Comparison of ENCODE assay signal across 24 cellular contexts in genomic region chr14:88264116-88264515, GRCh38. TPM values are rescaled to one million over a fixed set of nuclear protein-coding genes. Genes with fewer than 3 reads are reported as not detected.
"Had no signal": no experiment of that assay in that cellular context is flagged by ENCODE, and none has a peak within 500 bp of the region (broad histone marks: within the 10 kb centered on the region; RNA-seq: fewer than 3 reads in every experiment).

No MANE protein-coding gene starts in this region.

- H3K9me3 ChIP-seq: esophagus muscularis mucosa, heart right ventricle, pancreas, psoas muscle, sigmoid colon, uterus had no signal

- H3K27me3 ChIP-seq: foreskin keratinocyte, pancreas, sigmoid colon, uterus had no signal

- H3K4me3 ChIP-seq: esophagus muscularis mucosa, heart right ventricle, pancreas, psoas muscle, sigmoid colon, uterus had no signal

- ATAC-seq: activated CD8-positive, alpha-beta T cell treated with anti-CD3 and anti-CD28 coated beads for 36 hours; activated T-cell treated with anti-CD3 and anti-CD28 coated beads, Interleukin-2, amount 50 U/mL, for 4 hours; foreskin keratinocyte; naive thymus-derived CD8-positive, alpha-beta T cell; pancreas; psoas muscle; stimulated activated effector memory CD8-positive, alpha-beta T cell treated with anti-CD3 and anti-CD28 coated beads, Interleukin-12 subunit alpha, Interleukin-12 subunit beta, amount 100 ng/mL, for 72 hours; stimulated activated naive CD8-positive, alpha-beta T cell treated with anti-CD3 and anti-CD28 coated beads, Interleukin-15, amount 100 ng/mL, for 72 hours; WTC11 had no signal

- H3K27ac ChIP-seq: esophagus muscularis mucosa, foreskin keratinocyte, heart right ventricle, pancreas, psoas muscle, sigmoid colon, uterus had no signal

- H3K36me3 ChIP-seq: esophagus muscularis mucosa, heart right ventricle, pancreas, sigmoid colon, uterus had no signal

- H3K4me1 ChIP-seq: esophagus muscularis mucosa, foreskin keratinocyte, heart right ventricle, pancreas, psoas muscle, sigmoid colon, uterus had no signal

- DNase-seq: activated CD4-positive, alpha-beta T cell treated with anti-CD3 and anti-CD28 coated beads for 1 hour; activated CD4-positive, alpha-beta T cell treated with anti-CD3 and anti-CD28 coated beads, Interleukin-2, amount 50 U/mL, for 1 hour; activated CD8-positive, alpha-beta T cell treated with anti-CD3 and anti-CD28 coated beads for 36 hours; activated T-cell treated with anti-CD3 and anti-CD28 coated beads, Interleukin-2, amount 50 U/mL, for 4 hours; anterior cingulate cortex; foreskin keratinocyte; heart right ventricle; midbrain; naive thymus-derived CD8-positive, alpha-beta T cell; nucleus accumbens; pancreas; psoas muscle; sigmoid colon; small intestine; stimulated activated CD4-positive, alpha-beta T cell treated with anti-CD3 and anti-CD28 coated beads, Interleukin-4, amount 100 ng/mL, for 24 hours; stimulated activated naive CD8-positive, alpha-beta T cell treated with anti-CD3 and anti-CD28 coated beads, Interleukin-15, amount 100 ng/mL, for 72 hours; substantia nigra; uterus had no signal

RNA-seq across cellular contexts. Expression of gene KCNK10, which starts 59.0 kb away (rescaled TPM):
- total RNA-seq: activated CD8-positive, alpha-beta T cell treated with anti-CD3 and anti-CD28 coated beads for 36 hours; activated T-cell treated with anti-CD3 and anti-CD28 coated beads, Interleukin-2, amount 50 U/mL, for 4 hours; activated T-helper 2 cell treated with anti-CD3 and anti-CD28 coated beads, Interferon-gamma antibody, Interleukin-2, Interleukin-4, amounts not matched to agents 10 μg/mL and 5 μg/mL and 100 μg/mL, durations not matched to agents 14 hours and 24 hours and 36 hours; bronchial epithelial cell; glomerular endothelial cell; naive thymus-derived CD8-positive, alpha-beta T cell; psoas muscle had no signal
- polyA plus RNA-seq: naive thymus-derived CD8-positive, alpha-beta T cell had no signal
